In genomic region chr10:114283535-114283934, GRCh38 we compare ENCODE assay signal across 30 cellular contexts. TPM values are rescaled to one million over a fixed set of nuclear protein-coding genes. Genes with fewer than 3 reads are reported as not detected.
"Had no signal": no experiment of that assay in that cellular context is flagged by ENCODE, and none has a peak within 500 bp of the region (broad histone marks: within the 10 kb centered on the region; RNA-seq: fewer than 3 reads in every experiment).

No MANE protein-coding gene starts in this region.

- ATAC-seq: activated CD4-positive, alpha-beta T cell treated with anti-CD3 and anti-CD28 coated beads for 36 hours; activated CD8-positive, alpha-beta memory T cell treated with anti-CD3 and anti-CD28 coated beads, Interleukin-2, amount 10 ng/mL, durations not matched to agents 7 days and 5 days; activated CD8-positive, alpha-beta T cell treated with anti-CD3 and anti-CD28 coated beads, Interleukin-2, amount 10 ng/mL, durations not matched to agents 7 days and 5 days; effector memory CD8-positive, alpha-beta T cell; foreskin keratinocyte; gastrocnemius medialis had no signal

- DNase-seq: activated CD4-positive, alpha-beta memory T cell treated with anti-CD3 and anti-CD28 coated beads for 36 hours; activated CD4-positive, alpha-beta T cell treated with anti-CD3 and anti-CD28 coated beads for 36 hours; activated CD4-positive, alpha-beta T cell treated with anti-CD3 and anti-CD28 coated beads, Interleukin-2, amount 10 ng/mL, durations not matched to agents 24 days and 14 days; activated CD4-positive, CD25-positive, alpha-beta regulatory T cell; activated CD4-positive, CD25-positive, alpha-beta regulatory T cell treated with anti-CD3 and anti-CD28 coated beads, Interleukin-2, amount 50 U/mL, for 72 hours; activated CD8-positive, alpha-beta memory T cell treated with anti-CD3 and anti-CD28 coated beads, Interleukin-2, amount 10 ng/mL, durations not matched to agents 7 days and 5 days; activated CD8-positive, alpha-beta memory T cell treated with anti-CD3 and anti-CD28 coated beads, Interleukin-2, amount 50 U/mL, for 4 hours; activated CD8-positive, alpha-beta T cell treated with anti-CD3 and anti-CD28 coated beads, Interleukin-2, amount 10 ng/mL, durations not matched to agents 7 days and 5 days; activated naive CD4-positive, alpha-beta T cell treated with anti-CD3 and anti-CD28 coated beads, Interleukin-2, amount 50 U/mL, for 16 hours; activated T-cell treated with anti-CD3 and anti-CD28 coated beads, Interleukin-2, amount 50 U/mL, for 1 hour; activated T-cell treated with anti-CD3 and anti-CD28 coated beads, Interleukin-2, amount 50 U/mL, for 48 hours; amniotic stem cell; anterior cingulate cortex; brain microvascular endothelial cell; caudate nucleus; cortex of kidney; dermis blood vessel endothelial cell; effector CD4-positive, alpha-beta T cell; effector memory CD8-positive, alpha-beta T cell; erythroblast; foreskin keratinocyte; gastrocnemius medialis; glutamatergic neuron; T-helper 2 cell had no signal

- H3K4me1 Mint-ChIP-seq: activated CD4-positive, alpha-beta T cell treated with anti-CD3 and anti-CD28 coated beads for 36 hours had no signal

- H3K27ac Mint-ChIP-seq: activated CD4-positive, alpha-beta memory T cell treated with anti-CD3 and anti-CD28 coated beads for 36 hours; activated CD4-positive, alpha-beta T cell treated with anti-CD3 and anti-CD28 coated beads for 36 hours; activated CD4-positive, alpha-beta T cell treated with anti-CD3 and anti-CD28 coated beads, Interleukin-2, amount 10 ng/mL, durations not matched to agents 24 days and 14 days; activated CD8-positive, alpha-beta memory T cell treated with anti-CD3 and anti-CD28 coated beads, Interleukin-2, amount 10 ng/mL, durations not matched to agents 7 days and 5 days; activated CD8-positive, alpha-beta T cell treated with anti-CD3 and anti-CD28 coated beads, Interleukin-2, amount 10 ng/mL, durations not matched to agents 7 days and 5 days; activated naive CD8-positive, alpha-beta T cell; activated T-helper 1 cell treated with anti-CD3 and anti-CD28 coated beads, Interleukin-12 subunit alpha, Interleukin-12 subunit beta, Interleukin-2, Interleukin-4 antibody, amounts not matched to agents 30 ng/mL and 10 ng/mL and 1 ng/mL, durations not matched to agents 14 hours and 24 hours and 36 hours; activated T-helper 2 cell treated with anti-CD3 and anti-CD28 coated beads, Interferon-gamma antibody, Interleukin-2, Interleukin-4, amounts not matched to agents 10 μg/mL and 5 μg/mL and 100 μg/mL, durations not matched to agents 14 hours and 24 hours and 36 hours; effector memory CD8-positive, alpha-beta T cell had no signal

- H3K9me3 Mint-ChIP-seq: activated CD4-positive, alpha-beta memory T cell treated with anti-CD3 and anti-CD28 coated beads for 36 hours; activated CD4-positive, alpha-beta T cell treated with anti-CD3 and anti-CD28 coated beads, Interleukin-2, amount 10 ng/mL, durations not matched to agents 24 days and 14 days; activated T-helper 1 cell treated with anti-CD3 and anti-CD28 coated beads, Interleukin-12 subunit alpha, Interleukin-12 subunit beta, Interleukin-2, Interleukin-4 antibody, amounts not matched to agents 30 ng/mL and 10 ng/mL and 1 ng/mL, durations not matched to agents 14 hours and 24 hours and 36 hours; activated T-helper 2 cell treated with anti-CD3 and anti-CD28 coated beads, Interferon-gamma antibody, Interleukin-2, Interleukin-4, amounts not matched to agents 10 μg/mL and 5 μg/mL and 100 μg/mL, durations not matched to agents 14 hours and 24 hours and 36 hours; effector memory CD8-positive, alpha-beta T cell had no signal

- H3K4me3 Mint-ChIP-seq: activated CD4-positive, alpha-beta memory T cell treated with anti-CD3 and anti-CD28 coated beads for 36 hours; activated CD4-positive, alpha-beta T cell treated with anti-CD3 and anti-CD28 coated beads for 36 hours; activated CD4-positive, alpha-beta T cell treated with anti-CD3 and anti-CD28 coated beads, Interleukin-2, amount 10 ng/mL, durations not matched to agents 24 days and 14 days; activated CD8-positive, alpha-beta memory T cell treated with anti-CD3 and anti-CD28 coated beads, Interleukin-2, amount 10 ng/mL, durations not matched to agents 7 days and 5 days; activated CD8-positive, alpha-beta T cell treated with anti-CD3 and anti-CD28 coated beads, Interleukin-2, amount 10 ng/mL, durations not matched to agents 7 days and 5 days; activated naive CD8-positive, alpha-beta T cell; activated T-helper 1 cell treated with anti-CD3 and anti-CD28 coated beads, Interleukin-12 subunit alpha, Interleukin-12 subunit beta, Interleukin-2, Interleukin-4 antibody, amounts not matched to agents 30 ng/mL and 10 ng/mL and 1 ng/mL, durations not matched to agents 14 hours and 24 hours and 36 hours; effector memory CD8-positive, alpha-beta T cell had no signal

- H3K27me3 Mint-ChIP-seq: activated CD4-positive, alpha-beta T cell treated with anti-CD3 and anti-CD28 coated beads for 36 hours; activated CD4-positive, alpha-beta T cell treated with anti-CD3 and anti-CD28 coated beads, Interleukin-2, amount 10 ng/mL, durations not matched to agents 24 days and 14 days had no signal

- H3K36me3 Mint-ChIP-seq: activated CD4-positive, alpha-beta memory T cell treated with anti-CD3 and anti-CD28 coated beads for 36 hours; activated CD8-positive, alpha-beta memory T cell treated with anti-CD3 and anti-CD28 coated beads, Interleukin-2, amount 10 ng/mL, durations not matched to agents 7 days and 5 days; activated naive CD8-positive, alpha-beta T cell had no signal

RNA-seq across cellular contexts. Expression of gene VWA2, which starts 44.5 kb away (rescaled TPM):
- total RNA-seq: activated CD4-positive, alpha-beta T cell treated with anti-CD3 and anti-CD28 coated beads for 36 hours; activated CD4-positive, alpha-beta T cell treated with anti-CD3 and anti-CD28 coated beads, Interleukin-2, amount 10 ng/mL, durations not matched to agents 24 days and 14 days; activated CD8-positive, alpha-beta memory T cell treated with anti-CD3 and anti-CD28 coated beads for 36 hours; activated CD8-positive, alpha-beta memory T cell treated with anti-CD3 and anti-CD28 coated beads, Interleukin-2, amount 10 ng/mL, durations not matched to agents 7 days and 5 days; activated CD8-positive, alpha-beta T cell treated with anti-CD3 and anti-CD28 coated beads, Interleukin-2, amount 10 ng/mL, durations not matched to agents 7 days and 5 days; activated T-helper 1 cell treated with anti-CD3 and anti-CD28 coated beads, Interleukin-12 subunit alpha, Interleukin-12 subunit beta, Interleukin-2, Interleukin-4 antibody, amounts not matched to agents 30 ng/mL and 10 ng/mL and 1 ng/mL, durations not matched to agents 14 hours and 24 hours and 36 hours; activated T-helper 2 cell treated with anti-CD3 and anti-CD28 coated beads, Interferon-gamma antibody, Interleukin-2, Interleukin-4, amounts not matched to agents 10 μg/mL and 5 μg/mL and 100 μg/mL, durations not matched to agents 14 hours and 24 hours and 36 hours; chondrocyte; dermis blood vessel endothelial cell; T-helper 1 cell treated with Interleukin-12 subunit alpha and Interleukin-12 subunit beta and Interleukin-4 antibody, amounts not matched to agents 30 ng/mL and 1 ng/mL, for 36 hours had no signal
